ENCODE assay signal across 13 cellular contexts in genomic region chr19:3457531-3458228, GRCh38. TPM values are rescaled to one million over a fixed set of nuclear protein-coding genes. Genes with fewer than 3 reads are reported as not detected.
DNase-seq lines count a peak whose midpoint lies in the region; ATAC-seq, FAIRE-seq and TF ChIP-seq lines count a peak whose summit lies in the region.
"Had no signal": no experiment of that assay in that cellular context is flagged by ENCODE, and none has a peak within 500 bp of the region (broad histone marks: within the 10 kb centered on the region; RNA-seq: fewer than 3 reads in every experiment).

No MANE protein-coding gene starts in this region.

- H3K4me3 ChIP-seq in Karpas-422 (ENCODE audit: low read length) (no peak overlapping the region), mesendoderm (ENCODE audit: low read length) (no peak overlapping the region), suprapubic skin (no peak overlapping the region)

- no peaks in the 10 kb centered on the region for H3K36me3 ChIP-seq in Karpas-422 (ENCODE audit: insufficient read depth, low read length)
- H3K36me3 ChIP-seq in mesendoderm (ENCODE audit: control insufficient read depth, insufficient read depth, low read length): no peaks in the 10 kb centered on the region
- H3K36me3 ChIP-seq in suprapubic skin: peaks cover 58% of the 10 kb centered on the region

- no peak overlapping the region for H2AK5ac ChIP-seq in mesendoderm (ENCODE audit: low read length)

- no peak overlapping the region for H4K8ac ChIP-seq in mesendoderm (ENCODE audit: low read depth, low read length)

- FAIRE-seq in D721Med (lab: Jason Lieb, UNC): no peak

- no peaks in the 10 kb centered on the region for H3K79me1 ChIP-seq in mesendoderm (ENCODE audit: low read length)

- TF ChIP-seq EP300 in suprapubic skin (IDR thresholded peaks at IDR 0.05): no peak

- DNase-seq in Karpas-422 (peak; percentile 61), ecto neural progenitor cell (ENCODE audit: low spot score) (peak; percentile 47), mesendoderm (peak; percentile 80), suprapubic skin (ENCODE audit: low spot score in 2 of 2) (no peak), D721Med (ENCODE audit: insufficient read length, low spot score) (no peak), ureter (ENCODE audit: low spot score) (no peak)
- DNase-seq in activated naive CD4-positive, alpha-beta T cell (lab: John Stamatoyannopoulos, UW): no peak
- DNase-seq: NCI-H187 had no signal

- no peak overlapping the region for H2BK5ac ChIP-seq in mesendoderm (ENCODE audit: low read length)

- no peak overlapping the region for H3K4ac ChIP-seq in mesendoderm (ENCODE audit: low read depth, low read length)

- peak overlapping the region; percentile 18 for H3K18ac ChIP-seq in mesendoderm (ENCODE audit: low read length)

- H3K79me2 ChIP-seq in Karpas-422 (ENCODE audit: low read length) (no peaks in the 10 kb centered on the region), mesendoderm (ENCODE audit: control insufficient read depth, insufficient read depth, low read length) (no peaks in the 10 kb centered on the region)

- no peaks in the 10 kb centered on the region for H3K9me3 ChIP-seq in Karpas-422 (ENCODE audit: low read length)
- H3K9me3 ChIP-seq in suprapubic skin: no peaks in the 10 kb centered on the region

- H3K56ac ChIP-seq in mesendoderm (ENCODE audit: low read length): peak overlapping the region; percentile 50

- TF ChIP-seq CTCF in suprapubic skin (IDR thresholded peaks at IDR 0.05): no peak
- TF ChIP-seq CTCF in D721Med (IDR thresholded peaks at IDR 0.05; ENCODE audit: insufficient read depth, missing control alignments): no peak

- no peak overlapping the region for H2BK120ac ChIP-seq in mesendoderm (ENCODE audit: low read depth, low read length)

- H3K27ac ChIP-seq in Karpas-422 (ENCODE audit: low read length) (no peak overlapping the region), mesendoderm (ENCODE audit: low read depth, low read length) (peak overlapping the region; percentile 29), suprapubic skin (peak overlapping the region; percentile 70)

- no peaks in the 10 kb centered on the region for H4K20me1 ChIP-seq in Karpas-422 (ENCODE audit: insufficient read depth, low read depth, low read length)

- no peaks in the 10 kb centered on the region for H3K27me3 ChIP-seq in Karpas-422 (ENCODE audit: low read length)
- no peaks in the 10 kb centered on the region for H3K27me3 ChIP-seq in mesendoderm (ENCODE audit: insufficient read depth, low read length, poor library complexity)
- H3K27me3 ChIP-seq in suprapubic skin: no peaks in the 10 kb centered on the region

- H3K4me1 ChIP-seq in Karpas-422 (ENCODE audit: low read length) (peaks cover 15% of the 10 kb centered on the region), mesendoderm (ENCODE audit: control insufficient read depth, low read depth, low read length) (peaks cover 6% of the 10 kb centered on the region), suprapubic skin (peaks cover 34% of the 10 kb centered on the region)

- H3K4me2 ChIP-seq in Karpas-422 (ENCODE audit: low read depth, low read length, poor library complexity, severe bottlenecking) (no peak overlapping the region), mesendoderm (ENCODE audit: low read length) (no peak overlapping the region)

- H4K5ac ChIP-seq in mesendoderm (ENCODE audit: low read length): no peak overlapping the region

- TF ChIP-seq POLR2A in suprapubic skin (IDR thresholded peaks at IDR 0.05): no peak

- H2AFZ ChIP-seq in Karpas-422 (ENCODE audit: low read length): no peak overlapping the region

- no peak overlapping the region for H3K9ac ChIP-seq in Karpas-422 (ENCODE audit: low read length)
- peak overlapping the region; percentile 14 for H3K9ac ChIP-seq in mesendoderm (ENCODE audit: low read length)

- no peaks in the 10 kb centered on the region for H3K9me2 ChIP-seq in Karpas-422 (replicated peaks; ENCODE audit: insufficient read depth, low read length)

- no CpG with 5 or more reads among the region's 22 CpGs for WGBS in mesendoderm (ENCODE audit: extremely low coverage, insufficient coverage, low lambda C conversion rate)
- 49% methylated on average over 15 of the region's 22 CpGs for WGBS in suprapubic skin

- no peak overlapping the region for H3K23ac ChIP-seq in mesendoderm (ENCODE audit: low read length)

- ATAC-seq in GM21390 (IDR thresholded peaks at IDR 0.05; ENCODE audit: unreplicated experiment): no peak

- H2BK15ac ChIP-seq in mesendoderm (replicated peaks; ENCODE audit: low read depth): no peak overlapping the region

RNA-seq across cellular contexts. Expression of gene SMIM24, which starts 22.6 kb away (rescaled TPM):
- 0.89 and 1.2 TPM in 2 replicates for total RNA-seq in Karpas-422 (2014; rRNA removed; shearing (Covaris generic); ENCODE audit: low replicate concordance)
- polyA plus RNA-seq in mesendoderm (2013, experiment 1 of 2): 6.4 TPM
- 5.3 TPM for polyA plus RNA-seq in mesendoderm (2013, experiment 2 of 2)
- total RNA-seq in suprapubic skin (1 to 10 TPM in 1 of 4 donors, not detected in 3; 2.1 TPM), ureter (not detected)
- total RNA-seq: HT1080, subcutaneous adipose tissue had no signal

RNA-seq across cellular contexts. Expression of gene SMIM44, which starts 25.6 kb away (rescaled TPM):
- total RNA-seq in Karpas-422 (2014; rRNA removed; shearing (Covaris generic); ENCODE audit: low replicate concordance): not detected in 2 replicates
- polyA plus RNA-seq in mesendoderm (2013, experiment 1 of 2): not detected
- not detected for polyA plus RNA-seq in mesendoderm (2013, experiment 2 of 2)
- not detected for total RNA-seq in suprapubic skin
- not detected for total RNA-seq in ureter
- total RNA-seq: activated T-helper 2 cell treated with anti-CD3 and anti-CD28 coated beads, Interferon-gamma antibody, Interleukin-2, Interleukin-4, amounts not matched to agents 10 μg/mL and 5 μg/mL and 100 μg/mL, durations not matched to agents 14 hours and 24 hours and 36 hours; HT1080; OCI-LY7; subcutaneous adipose tissue had no signal

RNA-seq across cellular contexts. Expression of gene DOHH, which starts 42.8 kb away (rescaled TPM):
- 0.89 and 10.4 TPM in 2 replicates for total RNA-seq in Karpas-422 (2014; rRNA removed; shearing (Covaris generic); ENCODE audit: low replicate concordance)
- polyA plus RNA-seq in mesendoderm (2013, experiment 1 of 2): 9.3 TPM
- polyA plus RNA-seq in mesendoderm (2013, experiment 2 of 2): 9.4 TPM
- total RNA-seq in suprapubic skin: 10 to 100 TPM; 10.9 to 21.7 (median 17.9) TPM
- 7.1 TPM for total RNA-seq in ureter

RNA-seq across cellular contexts. Expression of gene FZR1, which starts 48.4 kb away (rescaled TPM):
- 22.8 and 41.6 TPM in 2 replicates for total RNA-seq in Karpas-422 (2014; rRNA removed; shearing (Covaris generic); ENCODE audit: low replicate concordance)
- 20.3 TPM for polyA plus RNA-seq in mesendoderm (2013, experiment 1 of 2)
- polyA plus RNA-seq in mesendoderm (2013, experiment 2 of 2): 21.8 TPM
- total RNA-seq in suprapubic skin: 10 to 100 TPM; 45.1 to 51.1 (median 47.9) TPM
- 58.8 TPM for total RNA-seq in ureter

Comparison
In these comparisons a context has a peak if more than half of its experiments do, and no peak if none do; other contexts are left out.
1. DNase-seq: peak in Karpas-422 (single experiment), ecto neural progenitor cell (single experiment) and mesendoderm (single experiment); none in suprapubic skin (0 of 2), D721Med (single experiment), ureter (single experiment) and activated naive CD4-positive, alpha-beta T cell (0 of 4).